In genomic region chr1:204581759-204582158, GRCh38 we compare ENCODE assay signal across 19 cellular contexts.
DNase-seq lines count a peak whose midpoint lies in the region; ATAC-seq and TF ChIP-seq lines count a peak whose summit lies in the region.
"Had no signal": no experiment of that assay in that cellular context is flagged by ENCODE, and none has a peak within 500 bp of the region (broad histone marks: within the 10 kb centered on the region; RNA-seq: fewer than 3 reads in every experiment).

No MANE protein-coding gene starts in this region.

- peaks cover 63% of the 10 kb centered on the region for H3K4me1 Mint-ChIP-seq in activated naive CD4-positive, alpha-beta T cell treated with anti-CD3 and anti-CD28 coated beads, Interleukin-2, amount 10 ng/mL, durations not matched to agents 7 days and 5 days
- H3K4me1 Mint-ChIP-seq in activated naive CD4-positive, alpha-beta T cell treated with anti-CD3 and anti-CD28 coated beads for 36 hours (ENCODE audit: low read depth) = peaks cover 30% of the 10 kb centered on the region
- H3K4me1 Mint-ChIP-seq in activated B cell treated with CpG ODN at 0.5 μM for 24 hours = peaks cover 69% of the 10 kb centered on the region
- H3K4me1 Mint-ChIP-seq in activated CD8-positive, alpha-beta T cell treated with anti-CD3 and anti-CD28 coated beads, Interleukin-2, amount 10 ng/mL, durations not matched to agents 7 days and 5 days (ENCODE audit: low read depth) = peaks cover 36% of the 10 kb centered on the region

- in situ Hi-C loops in KBM-7 (cut with MboI; ENCODE audit: low pct_unique_long_range_greater_than_20kb, low sequenced_read_pairs) = no loop called here

- H3K9me3 Mint-ChIP-seq in activated naive CD4-positive, alpha-beta T cell treated with anti-CD3 and anti-CD28 coated beads, Interleukin-2, amount 10 ng/mL, durations not matched to agents 7 days and 5 days = no peaks in the 10 kb centered on the region
- no peaks in the 10 kb centered on the region for H3K9me3 Mint-ChIP-seq in activated naive CD4-positive, alpha-beta T cell treated with anti-CD3 and anti-CD28 coated beads for 36 hours
- no peaks in the 10 kb centered on the region for H3K9me3 Mint-ChIP-seq in activated B cell treated with CpG ODN at 0.5 μM for 24 hours
- H3K9me3 Mint-ChIP-seq in activated CD8-positive, alpha-beta T cell treated with anti-CD3 and anti-CD28 coated beads, Interleukin-2, amount 10 ng/mL, durations not matched to agents 7 days and 5 days (ENCODE audit: insufficient read depth) = no peaks in the 10 kb centered on the region
- H3K9me3 Mint-ChIP-seq: HFFc6 had no signal

- POLR2A ChIA-PET in activated B cell treated with CpG ODN at 0.5 μM for 24 hours (lab: Charles Lee) = no interaction called here
- POLR2A ChIA-PET in activated CD8-positive, alpha-beta T cell treated with anti-CD3 and anti-CD28 coated beads, Interleukin-2, amount 10 ng/mL, durations not matched to agents 7 days and 5 days (lab: Charles Lee) = interaction anchor here (1.0 kb wide), 1 partner anchor 26 kb away, joined by 5 read pairs; no protein-coding TSS in a partner anchor

- intact Hi-C loops in activated naive CD4-positive, alpha-beta T cell treated with anti-CD3 and anti-CD28 coated beads for 36 hours (cut with micrococcal nuclease) = no loop called here
- intact Hi-C loops in activated B cell treated with CpG ODN at 0.5 μM for 24 hours (cut with micrococcal nuclease) = loop anchor here (2.0 kb wide), 1 partner anchor 13 kb away; no protein-coding TSS in a partner anchor

- peaks cover 29% of the 10 kb centered on the region for H3K36me3 Mint-ChIP-seq in activated naive CD4-positive, alpha-beta T cell treated with anti-CD3 and anti-CD28 coated beads, Interleukin-2, amount 10 ng/mL, durations not matched to agents 7 days and 5 days
- H3K36me3 Mint-ChIP-seq in activated naive CD4-positive, alpha-beta T cell treated with anti-CD3 and anti-CD28 coated beads for 36 hours (ENCODE audit: low read depth) = peaks cover 6% of the 10 kb centered on the region
- peaks cover 13% of the 10 kb centered on the region for H3K36me3 Mint-ChIP-seq in activated B cell treated with CpG ODN at 0.5 μM for 24 hours (ENCODE audit: low read depth)
- H3K36me3 Mint-ChIP-seq in activated CD8-positive, alpha-beta T cell treated with anti-CD3 and anti-CD28 coated beads, Interleukin-2, amount 10 ng/mL, durations not matched to agents 7 days and 5 days (ENCODE audit: low read depth) = peaks cover 7% of the 10 kb centered on the region

- H3K4me3 Mint-ChIP-seq in activated naive CD4-positive, alpha-beta T cell treated with anti-CD3 and anti-CD28 coated beads, Interleukin-2, amount 10 ng/mL, durations not matched to agents 7 days and 5 days = no peak overlapping the region
- no peak overlapping the region for H3K4me3 Mint-ChIP-seq in activated naive CD4-positive, alpha-beta T cell treated with anti-CD3 and anti-CD28 coated beads for 36 hours
- H3K4me3 Mint-ChIP-seq in activated B cell treated with CpG ODN at 0.5 μM for 24 hours = no peak overlapping the region
- H3K4me3 Mint-ChIP-seq in activated CD8-positive, alpha-beta T cell treated with anti-CD3 and anti-CD28 coated beads, Interleukin-2, amount 10 ng/mL, durations not matched to agents 7 days and 5 days = no peak overlapping the region
- H3K4me3 Mint-ChIP-seq: CD4-positive, alpha-beta memory T cell; GM23338; HFFc6 had no signal

- no peak for ATAC-seq in activated B cell treated with CpG ODN at 0.5 μM for 24 hours (ENCODE audit: low read depth)
- no peak for ATAC-seq in activated CD8-positive, alpha-beta T cell treated with anti-CD3 and anti-CD28 coated beads, Interleukin-2, amount 10 ng/mL, durations not matched to agents 7 days and 5 days
- no peak for ATAC-seq in GM21619 (IDR thresholded peaks at IDR 0.05; ENCODE audit: unreplicated experiment)
- ATAC-seq: A549, GM23338, HCT116, K562 had no signal

- DNase-seq in activated naive CD4-positive, alpha-beta T cell treated with anti-CD3 and anti-CD28 coated beads, Interleukin-2, amount 10 ng/mL, durations not matched to agents 7 days and 5 days = no peak
- DNase-seq in activated naive CD4-positive, alpha-beta T cell treated with anti-CD3 and anti-CD28 coated beads for 36 hours = no peak
- DNase-seq in activated B cell treated with CpG ODN at 0.5 μM for 24 hours (no peak), mesenteric fat pad (ENCODE audit: low spot score) (peak; percentile 11), foreskin melanocyte (no peak), KBM-7 (no peak)
- DNase-seq in activated CD8-positive, alpha-beta T cell treated with anti-CD3 and anti-CD28 coated beads, Interleukin-2, amount 10 ng/mL, durations not matched to agents 7 days and 5 days = no peak
- DNase-seq: CD4-positive, alpha-beta memory T cell; DMS153; DMS79; GDM1; H7; HFFc6; IMR-90 had no signal

- H3K27ac Mint-ChIP-seq in activated naive CD4-positive, alpha-beta T cell treated with anti-CD3 and anti-CD28 coated beads, Interleukin-2, amount 10 ng/mL, durations not matched to agents 7 days and 5 days = peak overlapping the region; percentile 6
- H3K27ac Mint-ChIP-seq in activated naive CD4-positive, alpha-beta T cell treated with anti-CD3 and anti-CD28 coated beads for 36 hours = no peak overlapping the region
- peak overlapping the region; percentile 35 for H3K27ac Mint-ChIP-seq in activated B cell treated with CpG ODN at 0.5 μM for 24 hours
- H3K27ac Mint-ChIP-seq in activated CD8-positive, alpha-beta T cell treated with anti-CD3 and anti-CD28 coated beads, Interleukin-2, amount 10 ng/mL, durations not matched to agents 7 days and 5 days = no peak overlapping the region
- H3K27ac Mint-ChIP-seq: GM23338, HFFc6 had no signal

- TF ChIP-seq CTCF in activated B cell treated with CpG ODN at 0.5 μM for 24 hours (IDR thresholded peaks at IDR 0.05) = no peak

- no peaks in the 10 kb centered on the region for H3K27me3 Mint-ChIP-seq in activated naive CD4-positive, alpha-beta T cell treated with anti-CD3 and anti-CD28 coated beads, Interleukin-2, amount 10 ng/mL, durations not matched to agents 7 days and 5 days
- H3K27me3 Mint-ChIP-seq in activated naive CD4-positive, alpha-beta T cell treated with anti-CD3 and anti-CD28 coated beads for 36 hours (ENCODE audit: low read depth) = no peaks in the 10 kb centered on the region
- no peaks in the 10 kb centered on the region for H3K27me3 Mint-ChIP-seq in activated B cell treated with CpG ODN at 0.5 μM for 24 hours
- no peaks in the 10 kb centered on the region for H3K27me3 Mint-ChIP-seq in activated CD8-positive, alpha-beta T cell treated with anti-CD3 and anti-CD28 coated beads, Interleukin-2, amount 10 ng/mL, durations not matched to agents 7 days and 5 days (ENCODE audit: low read depth)
- H3K27me3 Mint-ChIP-seq: CD4-positive, alpha-beta memory T cell had no signal

- CTCF ChIA-PET in activated naive CD4-positive, alpha-beta T cell treated with anti-CD3 and anti-CD28 coated beads, Interleukin-2, amount 10 ng/mL, durations not matched to agents 7 days and 5 days (lab: Charles Lee) = interaction anchor here (1.4 kb wide), 2 partner anchors 16 to 210 kb away, joined by 3 to 4 read pairs; no protein-coding TSS in a partner anchor
- CTCF ChIA-PET in activated naive CD4-positive, alpha-beta T cell treated with anti-CD3 and anti-CD28 coated beads for 36 hours (lab: Charles Lee) = no interaction called here
- CTCF ChIA-PET in activated B cell treated with CpG ODN at 0.5 μM for 24 hours (lab: Charles Lee) = interaction anchor here (0.6 to 0.9 kb wide), 2 partner anchors 14 to 16 kb away, joined by 3 read pairs; no protein-coding TSS in a partner anchor
- CTCF ChIA-PET in activated CD8-positive, alpha-beta T cell treated with anti-CD3 and anti-CD28 coated beads, Interleukin-2, amount 10 ng/mL, durations not matched to agents 7 days and 5 days (lab: Charles Lee) = interaction anchor here (1.6 to 5.2 kb wide), 2 partner anchors 182 to 225 kb away, joined by 5 to 39 read pairs; no protein-coding TSS in a partner anchor

Comparison
In these comparisons a context has a peak if more than half of its experiments do, and no peak if none do; other contexts are left out.
1. H3K27ac Mint-ChIP-seq: peak in activated naive CD4-positive, alpha-beta T cell treated with anti-CD3 and anti-CD28 coated beads, Interleukin-2, amount 10 ng/mL, durations not matched to agents 7 days and 5 days (single experiment) and activated B cell treated with CpG ODN at 0.5 μM for 24 hours (single experiment); none in activated naive CD4-positive, alpha-beta T cell treated with anti-CD3 and anti-CD28 coated beads for 36 hours (single experiment) and activated CD8-positive, alpha-beta T cell treated with anti-CD3 and anti-CD28 coated beads, Interleukin-2, amount 10 ng/mL, durations not matched to agents 7 days and 5 days (single experiment).